8 cellular contexts compared by ENCODE assay signal in genomic region chr17:82213251-82214011, GRCh38. TPM values are rescaled to one million over a fixed set of nuclear protein-coding genes. Genes with fewer than 3 reads are reported as not detected.
A peak's percentile ranks its signal among the peaks of the same experiment; 100 is the strongest.
DNase-seq lines count a peak whose midpoint lies in the region; ATAC-seq and TF ChIP-seq lines count a peak whose summit lies in the region.

No MANE protein-coding gene starts in this region.

- no peak overlapping the region for H3K27ac ChIP-seq in mesenchymal stem cell (ENCODE audit: low read length, poor library complexity, severe bottlenecking)

- H3K9me3 ChIP-seq in Caco-2: no peaks in the 10 kb centered on the region
- H3K9me3 ChIP-seq in mesenchymal stem cell (ENCODE audit: control insufficient read depth, low read length): no peaks in the 10 kb centered on the region

- peak overlapping the region; percentile 100 for H2BK120ac ChIP-seq in mesenchymal stem cell (ENCODE audit: low read depth, low read length)

- peak; percentile 5 for ATAC-seq in GM21717 (IDR thresholded peaks at IDR 0.05; ENCODE audit: unreplicated experiment)
- peak; percentile 54 for ATAC-seq in effector memory CD8-positive, alpha-beta T cell (replicated peaks)
- ATAC-seq in stimulated activated memory B cell treated with anti-CD40 and anti-IgM and Interleukin-4, amounts not matched to agents 10 μg/mL and 1 μg/mL and 100 μg/mL, for 72 hours: peak; percentile 10

- H3K4me3 ChIP-seq in Caco-2 (ENCODE audit: low read depth, low read length): peak overlapping the region; percentile 95
- peak overlapping the region; percentile 76 to 82 for H3K4me3 ChIP-seq in mesenchymal stem cell (ENCODE audit: insufficient read depth in 1 of 2, low read depth in 1 of 2, low read length in 2 of 2)

- no peak for TF ChIP-seq CTCF in Caco-2 (IDR thresholded peaks at IDR 0.05; ENCODE audit: insufficient read depth in 1 of 2, low read depth in 1 of 2, low read length in 1 of 2, severe bottlenecking in 1 of 2, unreplicated experiment in 1 of 2)

- H4K91ac ChIP-seq in mesenchymal stem cell (ENCODE audit: low read length): peak overlapping the region; percentile 99

- H3K27ac Mint-ChIP-seq in Caco-2 (ENCODE audit: unreplicated experiment): no peak overlapping the region
- H3K27ac Mint-ChIP-seq in effector memory CD8-positive, alpha-beta T cell: peak overlapping the region; percentile 86 to 95
- peak overlapping the region; percentile 75 for H3K27ac Mint-ChIP-seq in stimulated activated memory B cell treated with anti-CD40 and anti-IgM and Interleukin-4, amounts not matched to agents 10 μg/mL and 1 μg/mL and 100 μg/mL, for 72 hours

- H2BK5ac ChIP-seq in mesenchymal stem cell (ENCODE audit: low read depth, low read length, poor library complexity, severe bottlenecking): peak overlapping the region; percentile 97

- peak overlapping the region; percentile 89 for H4K8ac ChIP-seq in mesenchymal stem cell (ENCODE audit: low read length)

- H3K9ac ChIP-seq in mesenchymal stem cell (ENCODE audit: low read length): peak overlapping the region; percentile 86

- peak overlapping the region; percentile 96 to 98 for H3K4ac ChIP-seq in mesenchymal stem cell (ENCODE audit: low read depth in 1 of 2, low read length in 2 of 2)

- peak overlapping the region; percentile 92 for H2AFZ ChIP-seq in mesenchymal stem cell (ENCODE audit: low read depth, low read length)

- H3K4me3 Mint-ChIP-seq in Caco-2 (ENCODE audit: unreplicated experiment): peak overlapping the region; percentile 74
- H3K4me3 Mint-ChIP-seq in effector memory CD8-positive, alpha-beta T cell: peak overlapping the region; percentile 77 to 82
- H3K4me3 Mint-ChIP-seq in stimulated activated memory B cell treated with anti-CD40 and anti-IgM and Interleukin-4, amounts not matched to agents 10 μg/mL and 1 μg/mL and 100 μg/mL, for 72 hours: peak overlapping the region; percentile 75

- H3K9me3 Mint-ChIP-seq in Caco-2 (ENCODE audit: unreplicated experiment): no peaks in the 10 kb centered on the region
- H3K9me3 Mint-ChIP-seq in effector memory CD8-positive, alpha-beta T cell: no peaks in the 10 kb centered on the region
- no peaks in the 10 kb centered on the region for H3K9me3 Mint-ChIP-seq in stimulated activated memory B cell treated with anti-CD40 and anti-IgM and Interleukin-4, amounts not matched to agents 10 μg/mL and 1 μg/mL and 100 μg/mL, for 72 hours

- H3K4me2 ChIP-seq in mesenchymal stem cell (ENCODE audit: low read length, poor library complexity, severe bottlenecking): peak overlapping the region; percentile 94

- H2AK5ac ChIP-seq in mesenchymal stem cell (ENCODE audit: low read length, severe bottlenecking): no peak overlapping the region

- H3K27me3 Mint-ChIP-seq in Caco-2 (ENCODE audit: insufficient read depth, unreplicated experiment): no peaks in the 10 kb centered on the region
- no peaks in the 10 kb centered on the region for H3K27me3 Mint-ChIP-seq in effector memory CD8-positive, alpha-beta T cell
- H3K27me3 Mint-ChIP-seq in stimulated activated memory B cell treated with anti-CD40 and anti-IgM and Interleukin-4, amounts not matched to agents 10 μg/mL and 1 μg/mL and 100 μg/mL, for 72 hours: no peaks in the 10 kb centered on the region

- peaks cover 14% of the 10 kb centered on the region for H3K36me3 Mint-ChIP-seq in Caco-2 (ENCODE audit: insufficient read depth, unreplicated experiment)
- H3K36me3 Mint-ChIP-seq in effector memory CD8-positive, alpha-beta T cell (ENCODE audit: insufficient read depth): peaks cover 28% of the 10 kb centered on the region
- no peaks in the 10 kb centered on the region for H3K36me3 Mint-ChIP-seq in stimulated activated memory B cell treated with anti-CD40 and anti-IgM and Interleukin-4, amounts not matched to agents 10 μg/mL and 1 μg/mL and 100 μg/mL, for 72 hours

- H3K18ac ChIP-seq in mesenchymal stem cell (ENCODE audit: low read depth in 1 of 2, low read length in 2 of 2): peak overlapping the region; percentile 93 to 99

- peak overlapping the region in 1 of 2 experiments; percentile 38 for H3K14ac ChIP-seq in mesenchymal stem cell (ENCODE audit: low read length in 2 of 2)

- H3K79me1 ChIP-seq in mesenchymal stem cell (replicated peaks; ENCODE audit: low read length, poor library complexity, severe bottlenecking): peaks cover 17% of the 10 kb centered on the region

- peak overlapping the region; percentile 52 to 92 for H2BK12ac ChIP-seq in mesenchymal stem cell (ENCODE audit: low read length in 2 of 2)

- BruUV-seq in Caco-2 (replicated peaks; lab: Mats Ljungman, UMichigan): no TSS peak

- H3K36me3 ChIP-seq in Caco-2 (ENCODE audit: control insufficient read depth, insufficient read depth, low read length) (no peaks in the 10 kb centered on the region), mesenchymal stem cell (ENCODE audit: control insufficient read depth in 1 of 2, insufficient read depth in 2 of 2, low read depth in 1 of 2, low read length in 2 of 2) (peaks cover 0 to 2% of the 10 kb centered on the region in 2 experiments)

- CTCF ChIA-PET in Caco-2 (lab: Charles Lee): no interaction called here

- no peaks in the 10 kb centered on the region for H3K27me3 ChIP-seq in Caco-2 (replicated peaks; ENCODE audit: control insufficient read depth, insufficient read depth, low read length)
- H3K27me3 ChIP-seq in mesenchymal stem cell (ENCODE audit: control insufficient read depth in 1 of 2, insufficient read depth in 1 of 2, low read length in 2 of 2): no peaks in the 10 kb centered on the region

- DNase-seq in Caco-2 (peak; percentile 46 to 48), NCI-H1105 treated with DMSO at 0.1 percent for 48 hours (lab: John Stamatoyannopoulos, UW) (peak; percentile 22), mesenchymal stem cell (peak; percentile 89), NCI-H2029 treated with DMSO at 0.1 percent for 48 hours (lab: John Stamatoyannopoulos, UW) (no peak)
- peak; percentile 84 to 87 for DNase-seq in activated CD4-positive, alpha-beta T cell treated with anti-CD3 and anti-CD28 coated beads, Interleukin-2, amount 50 U/mL, for 4 hours
- peak; percentile 57 to 69 (median 68) for DNase-seq in effector memory CD8-positive, alpha-beta T cell

- H3K23ac ChIP-seq in mesenchymal stem cell (ENCODE audit: low read length in 2 of 2): peak overlapping the region in 1 of 2 experiments; percentile 77

- peak overlapping the region; percentile 96 for H2BK15ac ChIP-seq in mesenchymal stem cell (ENCODE audit: low read depth, poor library complexity, severe bottlenecking)

- POLR2A ChIA-PET in Caco-2 (lab: Charles Lee): interaction anchor here (0.5 kb wide), 1 partner anchor 190 kb away, joined by 3 read pairs; no protein-coding TSS in a partner anchor

- intact Hi-C loops in Caco-2 (cut with micrococcal nuclease; ENCODE audit: unreplicated experiment): no loop called here

- 24% methylated on average over 16 of the region's 37 CpGs for WGBS in mesenchymal stem cell

- H3K4me1 Mint-ChIP-seq in Caco-2 (ENCODE audit: low read depth, unreplicated experiment): peaks cover 7% of the 10 kb centered on the region
- peaks cover 31 to 36% of the 10 kb centered on the region in 2 donors for H3K4me1 Mint-ChIP-seq in effector memory CD8-positive, alpha-beta T cell (ENCODE audit: low read depth in 2 of 2)
- peaks cover 43% of the 10 kb centered on the region for H3K4me1 Mint-ChIP-seq in stimulated activated memory B cell treated with anti-CD40 and anti-IgM and Interleukin-4, amounts not matched to agents 10 μg/mL and 1 μg/mL and 100 μg/mL, for 72 hours

- H3K4me1 ChIP-seq in Caco-2: peaks cover 35% of the 10 kb centered on the region
- H3K4me1 ChIP-seq in mesenchymal stem cell (ENCODE audit: control insufficient read depth, insufficient read depth, low read depth, low read length): peaks cover 48% of the 10 kb centered on the region

RNA-seq across cellular contexts. Expression of gene CCDC57, which starts 0.8 kb away (rescaled TPM):
- total RNA-seq in Caco-2 (2022): 31.0 and 32.2 TPM in 2 replicates
- 20.2 TPM for polyA plus RNA-seq in mesenchymal stem cell (2013, experiment 1 of 2)
- 19.0 TPM for polyA plus RNA-seq in mesenchymal stem cell (2013, experiment 2 of 2)

RNA-seq across cellular contexts. Expression of gene SLC16A3, which starts 15.4 kb away (rescaled TPM):
- 13.1 and 13.7 TPM in 2 replicates for total RNA-seq in Caco-2 (2022)
- polyA plus RNA-seq in mesenchymal stem cell (2013, experiment 1 of 2): 217 TPM
- polyA plus RNA-seq in mesenchymal stem cell (2013, experiment 2 of 2): 200 TPM
